8 cellular contexts compared by ENCODE assay signal in the genomic region with DNA sequence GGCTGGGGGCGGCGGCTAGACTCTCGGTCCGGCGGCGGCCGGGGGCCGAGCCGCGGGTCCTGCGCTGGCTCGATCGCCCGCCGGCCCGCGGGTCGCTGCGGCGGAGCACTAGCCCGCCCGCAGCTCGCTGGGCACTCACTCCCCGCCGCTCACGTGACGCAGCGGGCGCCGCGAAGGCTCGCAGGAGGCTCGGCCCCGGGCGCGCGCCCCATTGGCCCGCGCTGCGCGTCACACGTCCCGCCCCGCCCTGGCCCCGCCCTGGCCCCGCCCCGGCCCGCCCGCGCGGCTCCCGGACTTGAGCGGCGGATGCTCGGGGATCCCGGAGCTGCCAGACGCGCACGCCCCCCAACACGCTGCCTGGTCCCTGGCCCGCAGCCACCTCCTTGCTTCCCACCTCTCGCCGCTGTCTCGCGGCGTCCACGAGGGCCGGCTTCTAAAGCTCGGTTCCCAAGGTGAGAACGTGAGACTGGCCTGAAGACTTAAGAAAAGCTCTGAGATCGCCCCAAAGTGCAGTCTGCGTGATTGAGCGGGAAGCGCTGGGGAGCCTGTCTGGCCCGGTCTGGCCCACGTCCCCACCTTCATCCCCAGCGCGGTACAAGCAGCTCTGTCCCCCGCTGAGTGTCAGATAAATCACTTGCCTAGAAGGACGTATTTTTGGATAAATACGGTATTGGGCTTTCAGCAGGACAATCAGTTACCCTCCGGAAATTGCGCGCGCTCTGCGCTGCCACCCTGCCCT. TPM values are rescaled to one million over a fixed set of nuclear protein-coding genes. Genes with fewer than 3 reads are reported as not detected.
A peak's percentile ranks its signal among the peaks of the same experiment; 100 is the strongest.
DNase-seq lines count a peak whose midpoint lies in the region; ATAC-seq, FAIRE-seq and TF ChIP-seq lines count a peak whose summit lies in the region.

KLF15 (minus strand) TSS at position 110 of the 739 bp plus-strand sequence. CDS start 4,486 bp downstream, outside the sequence.

- TF ChIP-seq CTCF in GM12864 (IDR thresholded peaks at IDR 0.05; ENCODE audit: low read depth, low read length, missing control alignments), result no peak
- no peak for TF ChIP-seq CTCF in K562 (IDR thresholded peaks at IDR 0.05 in 2 of 3, conservative IDR thresholded peaks at IDR 0.05 in 1 of 3; ENCODE audit: insufficient read depth in 2 of 3, low read depth in 1 of 3, low read length in 3 of 3)

- ATAC-seq in HG02623 (IDR thresholded peaks at IDR 0.05; ENCODE audit: unreplicated experiment), result peak; percentile 87
- peak; percentile 82 for ATAC-seq in K562
- peak; percentile 76 for ATAC-seq in sciatic nerve
- no peak for ATAC-seq in HG03378 (IDR thresholded peaks at IDR 0.05; ENCODE audit: unreplicated experiment)

- H3K27ac ChIP-seq in K562 (ENCODE audit: extremely low read depth, low read depth, low read length) (peak within 1 kb of the TSS; percentile 36; the same call in 1 of the 3 replicates), iPS DF 6.9 (ENCODE audit: low read length) (no peak within 1 kb of the TSS)

- H3K27me3 ChIP-seq in K562 (ENCODE audit: control insufficient read depth in 2 of 2, insufficient read depth in 2 of 2, low read length in 2 of 2) (peaks cover 0 to 20% of the 10 kb centered on the region in 2 experiments; a peak in 3 of 5 replicates), iPS DF 6.9 (ENCODE audit: control insufficient read depth, insufficient read depth, low read length) (peaks cover 1% of the 10 kb centered on the region; the same call in 1 of the 2 replicates)

- in situ Hi-C loops in K562 (cut with MboI), result no loop called here

- H3K9ac ChIP-seq in K562 (ENCODE audit: insufficient read depth in 1 of 2, low read depth in 2 of 2, low read length in 2 of 2), result peak within 1 kb of the TSS in 1 of 2 experiments; percentile 87; a peak in 2 of 4 replicates

- WGBS in K562 (ENCODE audit: insufficient coverage, low coverage, missing lambda C conversion rate), result 0% methylated on average over 9 of the region's 86 CpGs
- no CpG with 5 or more reads among the region's 86 CpGs for WGBS in iPS DF 6.9 (ENCODE audit: insufficient coverage, insufficient read length)

- POLR2A ChIA-PET in K562 (lab: Yijun Ruan, JAX), result interaction anchor here (0.5 to 0.6 kb wide), 2 partner anchors 37 to 180 kb away, joined by 3 read pairs; partner anchors contain the start of gene CFAP100

- no peaks in the 10 kb centered on the region for H3K9me1 ChIP-seq in K562 (ENCODE audit: control insufficient read depth, insufficient read depth, low read length)

- no peak for TF ChIP-seq POLR2A in K562 (conservative IDR thresholded peaks at IDR 0.05)

- H3K4me2 ChIP-seq in K562 (ENCODE audit: insufficient read depth, low read length), result peak within 1 kb of the TSS; percentile 76

- DNase-seq in GM12864 (ENCODE audit: low read depth) (no peak), NCI-H1105 treated with DMSO at 0.1 percent for 48 hours (lab: John Stamatoyannopoulos, UW) (peak; percentile 81), UCSD-AML1 (lab: John Stamatoyannopoulos, UW; ENCODE audit: unreplicated experiment) (peak; percentile 75), K562 (ENCODE audit: extremely low read depth in 1 of 4, low spot score in 3 of 4) (peak; percentile 82 to 90 (median 87)), iPS DF 6.9 (ENCODE audit: low read depth, low spot score) (peak; percentile 16), sciatic nerve (ENCODE audit: low spot score) (peak; percentile 92)

- H3K4me3 ChIP-seq in GM12864 (ENCODE audit: low read depth, low read length), result peak within 1 kb of the TSS; percentile 53
- peak within 1 kb of the TSS; percentile 40 for H3K4me3 ChIP-seq in K562
- H3K4me3 ChIP-seq in iPS DF 6.9 (ENCODE audit: low read length), result peak within 1 kb of the TSS; percentile 62

- H3K9me3 ChIP-seq in K562 (replicated peaks; ENCODE audit: control insufficient read depth, insufficient read depth, low read depth, low read length), result no peaks in the 10 kb centered on the region
- H3K9me3 ChIP-seq in iPS DF 6.9 (ENCODE audit: control insufficient read depth, insufficient read depth, low read length), result no peaks in the 10 kb centered on the region

- TF ChIP-seq RAD21 in K562 (CRISPR knock-in tag; conservative IDR thresholded peaks at IDR 0.05 in 1 of 2, IDR thresholded peaks at IDR 0.05 in 1 of 2), result no peak

- H2AFZ ChIP-seq in K562 (ENCODE audit: low read depth, low read length), result peak within 1 kb of the TSS; percentile 79

- no peaks in the 10 kb centered on the region for H4K20me1 ChIP-seq in K562 (replicated peaks; ENCODE audit: control insufficient read depth, insufficient read depth, low read length)

- no TSS peak for BruUV-seq in K562 (replicated peaks; lab: Mats Ljungman, UMichigan)

- intact Hi-C loops in K562 (cut with micrococcal nuclease) (loop anchor here (2.0 kb wide), 2 partner anchors 31 to 97 kb away; no protein-coding TSS in a partner anchor), sciatic nerve (cut with DNase I) (loop anchor here (2.0 kb wide), 1 partner anchor 31 kb away; no protein-coding TSS in a partner anchor)

- FAIRE-seq in K562 (lab: Jason Lieb, UNC), result no peak

- no peak for TF ChIP-seq EP300 in K562 (IDR thresholded peaks at IDR 0.05; ENCODE audit: low read length)

- no peaks in the 10 kb centered on the region for H3K36me3 ChIP-seq in K562 (ENCODE audit: control insufficient read depth, insufficient read depth, low read length)
- no peaks in the 10 kb centered on the region; the same call in 1 of the 2 replicates for H3K36me3 ChIP-seq in iPS DF 6.9 (ENCODE audit: control insufficient read depth, insufficient read depth, low read length)

- CTCF ChIA-PET in K562 (lab: Yijun Ruan, JAX; ENCODE audit: low intra/inter-chr PET ratio), result no interaction called here

- no peaks in the 10 kb centered on the region for H3K79me2 ChIP-seq in K562 (ENCODE audit: control insufficient read depth, insufficient read depth, low read length)

- H3K4me1 ChIP-seq in K562 (replicated peaks in 1 of 2; ENCODE audit: control insufficient read depth in 2 of 2, insufficient read depth in 2 of 2, low read length in 2 of 2) (peaks cover 5 to 34% of the 10 kb centered on the region in 2 experiments; a peak in 3 of 5 replicates), iPS DF 6.9 (ENCODE audit: control insufficient read depth, insufficient read depth, low read length) (peaks cover 12% of the 10 kb centered on the region)

TF ChIP-seq in K562, 482 proteins besides CTCF, POLR2A, EP300 and RAD21 (continues in another document):
- TF ChIP-seq, protein P1, sequence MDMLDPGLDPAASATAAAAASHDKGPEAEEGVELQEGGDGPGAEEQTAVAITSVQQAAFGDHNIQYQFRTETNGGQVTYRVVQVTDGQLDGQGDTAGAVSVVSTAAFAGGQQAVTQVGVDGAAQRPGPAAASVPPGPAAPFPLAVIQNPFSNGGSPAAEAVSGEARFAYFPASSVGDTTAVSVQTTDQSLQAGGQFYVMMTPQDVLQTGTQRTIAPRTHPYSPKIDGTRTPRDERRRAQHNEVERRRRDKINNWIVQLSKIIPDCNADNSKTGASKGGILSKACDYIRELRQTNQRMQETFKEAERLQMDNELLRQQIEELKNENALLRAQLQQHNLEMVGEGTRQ (CRISPR knock-in tag; IDR thresholded peaks at IDR 0.05), result peak; percentile 79
- no peak for TF ChIP-seq ARHGAP35 (IDR thresholded peaks at IDR 0.05; ENCODE audit: partially characterized antibody)
- no peak for TF ChIP-seq CBX8 (IDR thresholded peaks at IDR 0.05; ENCODE audit: borderline replicate concordance, extremely low read depth, low read depth, low read length, poor library complexity, severe bottlenecking)
- no peak for TF ChIP-seq HIVEP1 (CRISPR knock-in tag; IDR thresholded peaks at IDR 0.05)
- TF ChIP-seq ZNF699 (CRISPR knock-in tag; IDR thresholded peaks at IDR 0.05; ENCODE audit: insufficient replicate concordance), result no peak
- TF ChIP-seq KDM2B (CRISPR knock-in tag; IDR thresholded peaks at IDR 0.05), result 0 out of 2 replicates have a peak, but pooled peaks have one; percentile 55
- no peak for TF ChIP-seq ZKSCAN1 (IDR thresholded peaks at IDR 0.05; ENCODE audit: low read depth, low read length)
- TF ChIP-seq KLF1 (tag; IDR thresholded peaks at IDR 0.05), result no peak
- no peak for TF ChIP-seq ZNF12 (CRISPR knock-in tag; IDR thresholded peaks at IDR 0.05)
- TF ChIP-seq BRCA1 (IDR thresholded peaks at IDR 0.05), result no peak
- TF ChIP-seq BRCA1 (CRISPR knock-in tag; IDR thresholded peaks at IDR 0.05), result no peak
- peak in 1 of 2 experiments; percentile 44 for TF ChIP-seq E2F6 (IDR thresholded peaks at IDR 0.05; ENCODE audit: borderline replicate concordance in 1 of 2, extremely low read depth in 1 of 2, insufficient read depth in 1 of 2, insufficient read length in 1 of 2, low read depth in 1 of 2, low read length in 1 of 2, poor library complexity in 1 of 2, severe bottlenecking in 1 of 2)
- TF ChIP-seq ZNF586 (CRISPR knock-in tag; conservative IDR thresholded peaks at IDR 0.05), result no peak
- no peak for TF ChIP-seq NR3C1 (CRISPR knock-in tag; IDR thresholded peaks at IDR 0.05)
- TF ChIP-seq ZFP1 (CRISPR knock-in tag; IDR thresholded peaks at IDR 0.05), result no peak
- TF ChIP-seq CREB1 (IDR thresholded peaks at IDR 0.05), result peak; percentile 34; the same call in 1 of the 2 replicates
- TF ChIP-seq CREB1 (CRISPR knock-in tag; IDR thresholded peaks at IDR 0.05), result no peak

RNA-seq across cellular contexts. Expression of gene KLF15, which starts in this region (rescaled TPM):
- total RNA-seq in K562 (2011; cell fraction: chromatin; rRNA removed; ENCODE audit: low replicate concordance), result 2.5 and 7.4 TPM in 2 replicates
- 6.7 and 7.2 TPM in 2 replicates for total RNA-seq in K562 (2011; cell fraction: nucleolus; rRNA removed)
- 2.3 and 4.8 TPM in 2 replicates for total RNA-seq in K562 (2011; cell fraction: nucleoplasm; rRNA removed)
- total RNA-seq in K562 (2014; rRNA removed) (3.5 and 3.7 TPM in 2 replicates), K562 (2014; rRNA removed; fragmentation: Illumina TruSeq; extraction: Trizol) (0.91 and 1.1 TPM in 2 replicates), K562 (2015; rRNA removed; fragmentation: Illumina TruSeq; extraction: Trizol) (0.83 and 0.91 TPM in 2 replicates), K562 (2021) (3.7 and 4.8 TPM in 2 replicates), sciatic nerve (22.7 TPM)
- polyA plus RNA-seq in K562 (2011; rRNA removed) (1.7 and 1.9 TPM in 2 replicates), K562 (2014; fragmentation: Illumina TruSeq; extraction: Trizol) (1.2 and 1.8 TPM in 2 replicates), K562 (2014; fragmentation: Nextera tagmentation; extraction: Ambion mirVana) (under 1 TPM; 0.08 to 0.13 TPM), K562 (2014; rRNA removed) (2.8 and 3.2 TPM in 2 replicates)
- 1.5 and 4.3 TPM in 2 replicates for polyA plus RNA-seq in K562 (2011; cell fraction: cytosol; rRNA removed)
- polyA plus RNA-seq in K562 (2011; cell fraction: nucleus; rRNA removed), result 2.5 and 4.1 TPM in 2 replicates
- 1.1 TPM in 2 replicates for polyA plus RNA-seq in K562 (2012)
- polyA minus RNA-seq in K562 (2011; rRNA and poly(A)+ RNA removed), result 0.63 and 0.67 TPM in 2 replicates
- polyA minus RNA-seq in K562 (2011; cell fraction: cytosol; rRNA and poly(A)+ RNA removed), result 0.46 and 0.76 TPM in 2 replicates
- 5.0 TPM in 2 replicates for polyA minus RNA-seq in K562 (2011; cell fraction: nucleus; rRNA and poly(A)+ RNA removed)
